10 cellular contexts compared by ENCODE assay signal in the genomic region with DNA sequence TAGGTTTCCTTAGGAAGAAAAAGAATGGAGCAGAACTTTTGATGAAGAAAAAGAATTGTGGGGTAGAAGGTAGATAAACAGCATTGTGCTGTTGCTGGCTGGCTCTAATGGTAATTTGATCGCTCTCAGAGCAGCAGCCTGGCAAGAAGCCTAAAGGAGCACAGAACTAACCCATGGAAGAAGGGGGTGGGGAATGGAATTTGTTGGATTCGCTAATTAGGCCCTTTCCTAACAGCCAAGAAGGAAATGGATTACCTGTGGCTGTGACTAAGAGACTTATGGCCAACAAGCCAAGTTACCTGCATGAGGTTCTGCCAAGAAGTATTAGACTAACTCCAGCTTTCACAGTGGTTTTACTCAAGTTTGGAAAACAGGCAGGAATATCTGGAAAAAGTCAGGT.
DNase-seq lines count a peak whose midpoint lies in the region; ATAC-seq and TF ChIP-seq lines count a peak whose summit lies in the region.
"Had no signal": no experiment of that assay in that cellular context is flagged by ENCODE, and none has a peak within 500 bp of the region (broad histone marks: within the 10 kb centered on the region; RNA-seq: fewer than 3 reads in every experiment).

No MANE protein-coding gene starts in this region.

- no peaks in the 10 kb centered on the region for H3K27me3 Mint-ChIP-seq in WTC11 (ENCODE audit: low read depth)
- H3K27me3 Mint-ChIP-seq: CD8-positive, alpha-beta memory T cell had no signal

- no peak for TF ChIP-seq CTCF in WTC11 (IDR thresholded peaks at IDR 0.05)
- TF ChIP-seq CTCF in kidney epithelial cell (IDR thresholded peaks at IDR 0.05; ENCODE audit: insufficient read depth, low read length, poor library complexity, severe bottlenecking): no peak
- TF ChIP-seq CTCF in GM13977 (IDR thresholded peaks at IDR 0.05; ENCODE audit: extremely low read depth, insufficient read depth, missing control alignments): no peak

- DNase-seq in Ammon's horn (ENCODE audit: low spot score) (peak; percentile 46), NCI-H128 (lab: John Stamatoyannopoulos, UW; ENCODE audit: unreplicated experiment) (peak; percentile 56), WTC11 (ENCODE audit: low spot score) (peak; percentile 24), kidney epithelial cell (ENCODE audit: low read depth) (peak; percentile 54), GM13977 (ENCODE audit: low spot score) (no peak), foreskin melanocyte (no peak)
- no peak for DNase-seq in activated naive CD4-positive, alpha-beta T cell treated with Interleukin-2 at 50 U/mL for 16 hours
- DNase-seq: CD8-positive, alpha-beta memory T cell; T-helper 2 cell had no signal

- peak overlapping the region; percentile 95 for H3K27ac Mint-ChIP-seq in WTC11

- H3K9me3 Mint-ChIP-seq in WTC11: peaks cover 4% of the 10 kb centered on the region

- CTCF ChIA-PET in WTC11 (lab: Charles Lee): no interaction called here

- no peaks in the 10 kb centered on the region for H3K36me3 ChIP-seq in kidney epithelial cell (ENCODE audit: control insufficient read depth, insufficient read depth, low read length)

- POLR2A ChIA-PET in WTC11 (lab: Charles Lee): interaction anchor here (1.3 kb wide), 1 partner anchor 17 kb away, joined by 5 read pairs; no protein-coding TSS in a partner anchor

- ATAC-seq in WTC11 (peak; percentile 93), HG03280 (IDR thresholded peaks at IDR 0.05; ENCODE audit: unreplicated experiment) (no peak)

- in situ Hi-C loops in GM13977 (cut with MboI; ENCODE audit: low pct_unique_long_range_greater_than_20kb, low sequenced_read_pairs, unreplicated experiment): no loop called here

- H3K27me3 ChIP-seq in kidney epithelial cell (ENCODE audit: control insufficient read depth, insufficient read depth, low read length): no peaks in the 10 kb centered on the region

- H3K4me3 Mint-ChIP-seq in WTC11: peak overlapping the region; percentile 43; the same call in 1 of the 2 replicates
- H3K4me3 Mint-ChIP-seq: CD8-positive, alpha-beta memory T cell had no signal

- H3K4me1 Mint-ChIP-seq in WTC11: peaks cover 70% of the 10 kb centered on the region
- H3K4me1 Mint-ChIP-seq: CD8-positive, alpha-beta memory T cell had no signal

- no peaks in the 10 kb centered on the region for H3K36me3 Mint-ChIP-seq in WTC11

- H3K4me3 ChIP-seq in kidney epithelial cell (ENCODE audit: low read depth, low read length): no peak overlapping the region

TF ChIP-seq in WTC11, 78 proteins besides CTCF, POLR2A, EP300 and RAD21:
- TF ChIP-seq ZNF281 (CRISPR knock-in tag; IDR thresholded peaks at IDR 0.05) (0 out of 2 replicates have a peak, but pooled peaks have one; percentile 15), RELA (CRISPR knock-in tag; IDR thresholded peaks at IDR 0.05; ENCODE audit: borderline replicate concordance) (no peak)
TF ChIP-seq in WTC11: peak in this region for 1.

Comparison
In these comparisons a context has a peak if more than half of its experiments do, and no peak if none do; other contexts are left out.
1. DNase-seq: peak in Ammon's horn (single experiment), NCI-H128 (single experiment), WTC11 (single experiment) and kidney epithelial cell (single experiment); none in GM13977 (single experiment), foreskin melanocyte (single experiment) and activated naive CD4-positive, alpha-beta T cell treated with Interleukin-2 at 50 U/mL for 16 hours (single experiment).